16 cellular contexts compared by ENCODE assay signal in the genomic region with DNA sequence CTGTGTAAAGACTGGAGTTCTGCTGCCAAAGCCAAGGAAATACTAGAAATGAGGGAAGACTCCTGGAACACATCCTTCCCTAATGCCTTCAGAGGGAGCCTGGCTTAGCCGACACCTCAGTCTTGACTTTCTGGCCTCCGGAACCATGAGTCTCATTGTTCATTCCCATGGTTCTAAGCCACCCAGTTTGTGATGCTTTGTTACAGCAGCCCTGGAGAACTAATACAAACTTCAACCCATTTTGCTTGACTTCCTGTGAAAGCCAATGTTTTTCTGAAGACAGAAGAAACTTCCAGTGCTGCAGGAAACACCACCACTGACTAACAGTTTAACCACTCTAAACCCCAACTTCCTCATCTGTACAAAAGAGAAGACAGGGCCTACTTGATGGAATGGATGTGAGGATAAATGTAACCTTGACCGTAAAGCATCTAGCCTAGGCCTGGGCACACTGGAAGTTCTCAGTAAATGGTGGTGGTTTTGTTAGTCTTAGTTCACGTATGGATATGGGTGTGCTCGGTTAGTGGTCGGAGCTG.
DNase-seq lines count a peak whose midpoint lies in the region; ATAC-seq and TF ChIP-seq lines count a peak whose summit lies in the region.
"Had no signal": no experiment of that assay in that cellular context is flagged by ENCODE, and none has a peak within 500 bp of the region (broad histone marks: within the 10 kb centered on the region; RNA-seq: fewer than 3 reads in every experiment).

No MANE protein-coding gene starts in this region.

- DNase-seq in CD4-positive, CD25-positive, alpha-beta regulatory T cell, result peak in 1 of 3 donors; percentile 66
- peak; percentile 56 for DNase-seq in GF-D8 (lab: John Stamatoyannopoulos, UW)
- DNase-seq in SIG-M5 treated with dmso at 0.1 percent for 504 hours (lab: John Stamatoyannopoulos, UW; ENCODE audit: unreplicated experiment), result peak; percentile 63
- DNase-seq in central memory CD4-positive, alpha-beta T cell, result peak; percentile 4
- DNase-seq in iPS-NIHi11 (ENCODE audit: low spot score), result no peak
- DNase-seq: activated CD4-positive, alpha-beta T cell treated with anti-CD3 and anti-CD28 coated beads for 1 hour; lower lobe of right lung; NCI-H1105; NCI-H226; PC-3 had no signal

- H3K4me1 ChIP-seq in CD4-positive, CD25-positive, alpha-beta regulatory T cell (ENCODE audit: control insufficient read depth, insufficient read depth, low read length, poor library complexity, severe bottlenecking), result peaks cover 15% of the 10 kb centered on the region
- H3K4me1 ChIP-seq: neural progenitor cell had no signal

- no peaks in the 10 kb centered on the region for H3K27me3 ChIP-seq in CD4-positive, CD25-positive, alpha-beta regulatory T cell (ENCODE audit: control insufficient read depth, insufficient read depth, low read length)
- H3K27me3 ChIP-seq: neural progenitor cell, tibial nerve had no signal

- peak in 1 of 2 donors; percentile 52 for ATAC-seq in CD4-positive, CD25-positive, alpha-beta regulatory T cell (ENCODE audit: low read depth in 2 of 2)
- ATAC-seq in HG02678 (IDR thresholded peaks at IDR 0.05; ENCODE audit: unreplicated experiment) (no peak), SK-N-SH treated with all-trans-retinoic acid at 6 μM for 48 hours (no peak), HG02852 (IDR thresholded peaks at IDR 0.05; ENCODE audit: unreplicated experiment) (no peak)
- ATAC-seq: lower lobe of right lung, PC-3, sciatic nerve had no signal

- no peaks in the 10 kb centered on the region for H3K36me3 ChIP-seq in CD4-positive, CD25-positive, alpha-beta regulatory T cell (ENCODE audit: control insufficient read depth, insufficient read depth, low read length)
- H3K36me3 ChIP-seq: lower lobe of right lung, neural progenitor cell, tibial nerve had no signal

- peaks cover 2 to 10% of the 10 kb centered on the region in 2 experiments for H3K9me3 ChIP-seq in CD4-positive, CD25-positive, alpha-beta regulatory T cell (ENCODE audit: control insufficient read depth in 2 of 2, low read length in 2 of 2)
- H3K9me3 ChIP-seq: lower lobe of right lung, tibial nerve had no signal

- peak overlapping the region in 2 of 4 donors; percentile 39 to 52 for H3K4me3 Mint-ChIP-seq in CD4-positive, CD25-positive, alpha-beta regulatory T cell
- H3K4me3 Mint-ChIP-seq: neural progenitor cell had no signal

- H3K4me3 ChIP-seq in CD4-positive, CD25-positive, alpha-beta regulatory T cell (ENCODE audit: low read depth, low read length), result peak overlapping the region; percentile 38
- H3K4me3 ChIP-seq: lower lobe of right lung, neural progenitor cell, tibial nerve had no signal

- peaks cover 0 to 10% (median 4%) of the 10 kb centered on the region in 7 donors for H3K9me3 Mint-ChIP-seq in CD4-positive, CD25-positive, alpha-beta regulatory T cell
- H3K9me3 Mint-ChIP-seq: neural progenitor cell had no signal

- no peaks in the 10 kb centered on the region for H3K36me3 Mint-ChIP-seq in CD4-positive, CD25-positive, alpha-beta regulatory T cell
- H3K36me3 Mint-ChIP-seq: neural progenitor cell had no signal

- no peaks in the 10 kb centered on the region for H3K27me3 Mint-ChIP-seq in CD4-positive, CD25-positive, alpha-beta regulatory T cell

- peak overlapping the region; percentile 39 to 90 (median 88) for H3K27ac Mint-ChIP-seq in CD4-positive, CD25-positive, alpha-beta regulatory T cell
- H3K27ac Mint-ChIP-seq: neural progenitor cell had no signal

- no peak overlapping the region for H3K27ac ChIP-seq in CD4-positive, CD25-positive, alpha-beta regulatory T cell (ENCODE audit: insufficient read depth, low read length, poor library complexity, severe bottlenecking)
- H3K27ac ChIP-seq: lower lobe of right lung, neural progenitor cell, tibial nerve had no signal

- H3K4me1 Mint-ChIP-seq in CD4-positive, CD25-positive, alpha-beta regulatory T cell, result peaks cover 6 to 47% (median 29%) of the 10 kb centered on the region in 4 donors

TF ChIP-seq in SK-N-SH treated with all-trans-retinoic acid at 6 μM for 48 hours, 23 proteins besides CTCF, POLR2A, EP300 and RAD21:
- TF ChIP-seq ZNF70 (CRISPR knock-in tag; IDR thresholded peaks at IDR 0.05) (no peak), CSDC2 (CRISPR knock-in tag; IDR thresholded peaks at IDR 0.05) (no peak), ESRRG (CRISPR knock-in tag; IDR thresholded peaks at IDR 0.05) (no peak), RARB (CRISPR knock-in tag; IDR thresholded peaks at IDR 0.05) (no peak), OSR1 (CRISPR knock-in tag; IDR thresholded peaks at IDR 0.05) (no peak), ZFP3 (CRISPR knock-in tag; IDR thresholded peaks at IDR 0.05) (no peak), ISL1 (CRISPR knock-in tag; IDR thresholded peaks at IDR 0.05) (no peak), SNAI2 (CRISPR knock-in tag; IDR thresholded peaks at IDR 0.05) (no peak), ZNF565 (CRISPR knock-in tag; conservative IDR thresholded peaks at IDR 0.05; ENCODE audit: low read depth) (no peak), BACH2 (CRISPR knock-in tag; IDR thresholded peaks at IDR 0.05; ENCODE audit: borderline replicate concordance) (no peak), TCF4 (CRISPR knock-in tag; IDR thresholded peaks at IDR 0.05; ENCODE audit: borderline replicate concordance) (no peak), GLIS3 (CRISPR knock-in tag; IDR thresholded peaks at IDR 0.05) (no peak), ARNTL (CRISPR knock-in tag; IDR thresholded peaks at IDR 0.05; ENCODE audit: borderline replicate concordance, low read depth) (no peak), ZC3H10 (CRISPR knock-in tag; IDR thresholded peaks at IDR 0.05) (no peak), ZFP30 (CRISPR knock-in tag; IDR thresholded peaks at IDR 0.05) (no peak)
- TF ChIP-seq, protein P1, sequence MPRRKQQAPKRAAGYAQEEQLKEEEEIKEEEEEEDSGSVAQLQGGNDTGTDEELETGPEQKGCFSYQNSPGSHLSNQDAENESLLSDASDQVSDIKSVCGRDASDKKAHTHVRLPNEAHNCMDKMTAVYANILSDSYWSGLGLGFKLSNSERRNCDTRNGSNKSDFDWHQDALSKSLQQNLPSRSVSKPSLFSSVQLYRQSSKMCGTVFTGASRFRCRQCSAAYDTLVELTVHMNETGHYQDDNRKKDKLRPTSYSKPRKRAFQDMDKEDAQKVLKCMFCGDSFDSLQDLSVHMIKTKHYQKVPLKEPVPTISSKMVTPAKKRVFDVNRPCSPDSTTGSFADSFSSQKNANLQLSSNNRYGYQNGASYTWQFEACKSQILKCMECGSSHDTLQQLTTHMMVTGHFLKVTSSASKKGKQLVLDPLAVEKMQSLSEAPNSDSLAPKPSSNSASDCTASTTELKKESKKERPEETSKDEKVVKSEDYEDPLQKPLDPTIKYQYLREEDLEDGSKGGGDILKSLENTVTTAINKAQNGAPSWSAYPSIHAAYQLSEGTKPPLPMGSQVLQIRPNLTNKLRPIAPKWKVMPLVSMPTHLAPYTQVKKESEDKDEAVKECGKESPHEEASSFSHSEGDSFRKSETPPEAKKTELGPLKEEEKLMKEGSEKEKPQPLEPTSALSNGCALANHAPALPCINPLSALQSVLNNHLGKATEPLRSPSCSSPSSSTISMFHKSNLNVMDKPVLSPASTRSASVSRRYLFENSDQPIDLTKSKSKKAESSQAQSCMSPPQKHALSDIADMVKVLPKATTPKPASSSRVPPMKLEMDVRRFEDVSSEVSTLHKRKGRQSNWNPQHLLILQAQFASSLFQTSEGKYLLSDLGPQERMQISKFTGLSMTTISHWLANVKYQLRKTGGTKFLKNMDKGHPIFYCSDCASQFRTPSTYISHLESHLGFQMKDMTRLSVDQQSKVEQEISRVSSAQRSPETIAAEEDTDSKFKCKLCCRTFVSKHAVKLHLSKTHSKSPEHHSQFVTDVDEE (CRISPR knock-in tag; IDR thresholded peaks at IDR 0.05), result no peak
- TF ChIP-seq, protein P2, sequence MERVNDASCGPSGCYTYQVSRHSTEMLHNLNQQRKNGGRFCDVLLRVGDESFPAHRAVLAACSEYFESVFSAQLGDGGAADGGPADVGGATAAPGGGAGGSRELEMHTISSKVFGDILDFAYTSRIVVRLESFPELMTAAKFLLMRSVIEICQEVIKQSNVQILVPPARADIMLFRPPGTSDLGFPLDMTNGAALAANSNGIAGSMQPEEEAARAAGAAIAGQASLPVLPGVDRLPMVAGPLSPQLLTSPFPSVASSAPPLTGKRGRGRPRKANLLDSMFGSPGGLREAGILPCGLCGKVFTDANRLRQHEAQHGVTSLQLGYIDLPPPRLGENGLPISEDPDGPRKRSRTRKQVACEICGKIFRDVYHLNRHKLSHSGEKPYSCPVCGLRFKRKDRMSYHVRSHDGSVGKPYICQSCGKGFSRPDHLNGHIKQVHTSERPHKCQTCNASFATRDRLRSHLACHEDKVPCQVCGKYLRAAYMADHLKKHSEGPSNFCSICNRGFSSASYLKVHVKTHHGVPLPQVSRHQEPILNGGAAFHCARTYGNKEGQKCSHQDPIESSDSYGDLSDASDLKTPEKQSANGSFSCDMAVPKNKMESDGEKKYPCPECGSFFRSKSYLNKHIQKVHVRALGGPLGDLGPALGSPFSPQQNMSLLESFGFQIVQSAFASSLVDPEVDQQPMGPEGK (CRISPR knock-in tag; IDR thresholded peaks at IDR 0.05; ENCODE audit: borderline replicate concordance), result no peak
- TF ChIP-seq, protein P3, sequence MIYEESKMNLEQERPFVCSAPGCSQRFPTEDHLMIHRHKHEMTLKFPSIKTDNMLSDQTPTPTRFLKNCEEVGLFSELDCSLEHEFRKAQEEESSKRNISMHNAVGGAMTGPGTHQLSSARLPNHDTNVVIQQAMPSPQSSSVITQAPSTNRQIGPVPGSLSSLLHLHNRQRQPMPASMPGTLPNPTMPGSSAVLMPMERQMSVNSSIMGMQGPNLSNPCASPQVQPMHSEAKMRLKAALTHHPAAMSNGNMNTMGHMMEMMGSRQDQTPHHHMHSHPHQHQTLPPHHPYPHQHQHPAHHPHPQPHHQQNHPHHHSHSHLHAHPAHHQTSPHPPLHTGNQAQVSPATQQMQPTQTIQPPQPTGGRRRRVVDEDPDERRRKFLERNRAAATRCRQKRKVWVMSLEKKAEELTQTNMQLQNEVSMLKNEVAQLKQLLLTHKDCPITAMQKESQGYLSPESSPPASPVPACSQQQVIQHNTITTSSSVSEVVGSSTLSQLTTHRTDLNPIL (CRISPR knock-in tag; IDR thresholded peaks at IDR 0.05; ENCODE audit: low read depth), result no peak
